In genomic region chr1:45769261-45769932, GRCh38 we compare ENCODE assay signal across 12 cellular contexts. TPM values are rescaled to one million over a fixed set of nuclear protein-coding genes. Genes with fewer than 3 reads are reported as not detected.
DNase-seq lines count a peak whose midpoint lies in the region; ATAC-seq and TF ChIP-seq lines count a peak whose summit lies in the region.
"Had no signal": no experiment of that assay in that cellular context is flagged by ENCODE, and none has a peak within 500 bp of the region (broad histone marks: within the 10 kb centered on the region; RNA-seq: fewer than 3 reads in every experiment).

No MANE protein-coding gene starts in this region.

- no peaks in the 10 kb centered on the region for H3K27me3 ChIP-seq in H7 (ENCODE audit: control insufficient read depth, insufficient read depth, low read length)
- no peaks in the 10 kb centered on the region for H3K27me3 ChIP-seq in endodermal cell (ENCODE audit: control insufficient read depth, insufficient read depth, low read length, poor library complexity, severe bottlenecking)
- H3K27me3 ChIP-seq: suprapubic skin had no signal

- no peaks in the 10 kb centered on the region for H3K36me3 ChIP-seq in H7 (replicated peaks; ENCODE audit: control insufficient read depth, insufficient read depth, low read length)
- no peaks in the 10 kb centered on the region for H3K36me3 ChIP-seq in endodermal cell (ENCODE audit: control insufficient read depth, insufficient read depth, low read length)
- H3K36me3 ChIP-seq: suprapubic skin had no signal

- H3K9ac ChIP-seq in endodermal cell (ENCODE audit: extremely low read depth, low read length, poor library complexity, severe bottlenecking), result no peak overlapping the region

- no peaks in the 10 kb centered on the region for H3K9me3 ChIP-seq in endodermal cell (ENCODE audit: control insufficient read depth, low read length)
- H3K9me3 ChIP-seq: suprapubic skin had no signal

- H3K4me3 Mint-ChIP-seq in endodermal cell, result no peak overlapping the region
- H3K4me3 Mint-ChIP-seq in osteocyte (ENCODE audit: unreplicated experiment), result no peak overlapping the region
- no peak overlapping the region for H3K4me3 Mint-ChIP-seq in activated naive CD8-positive, alpha-beta T cell treated with anti-CD3 and anti-CD28 coated beads for 36 hours
- no peak overlapping the region for H3K4me3 Mint-ChIP-seq in activated naive CD8-positive, alpha-beta T cell treated with anti-CD3 and anti-CD28 coated beads, Interleukin-2, amount 50 U/mL, for 24 hours
- H3K4me3 Mint-ChIP-seq: T-helper 17 cell had no signal

- no peak for ATAC-seq in activated naive CD8-positive, alpha-beta T cell treated with anti-CD3 and anti-CD28 coated beads, Interleukin-2, amount 50 U/mL, for 24 hours
- ATAC-seq: T-helper 17 cell had no signal

- H3K27me3 Mint-ChIP-seq in endodermal cell (ENCODE audit: insufficient read depth) (no peaks in the 10 kb centered on the region), osteocyte (ENCODE audit: unreplicated experiment) (no peaks in the 10 kb centered on the region)
- no peaks in the 10 kb centered on the region for H3K27me3 Mint-ChIP-seq in activated naive CD8-positive, alpha-beta T cell treated with anti-CD3 and anti-CD28 coated beads for 36 hours
- H3K27me3 Mint-ChIP-seq in activated naive CD8-positive, alpha-beta T cell treated with anti-CD3 and anti-CD28 coated beads, Interleukin-2, amount 50 U/mL, for 24 hours, result no peaks in the 10 kb centered on the region
- H3K27me3 Mint-ChIP-seq: T-helper 17 cell had no signal

- H3K27ac Mint-ChIP-seq in endodermal cell (no peak overlapping the region), osteocyte (ENCODE audit: unreplicated experiment) (peak overlapping the region; percentile 19)
- H3K27ac Mint-ChIP-seq in activated naive CD8-positive, alpha-beta T cell treated with anti-CD3 and anti-CD28 coated beads for 36 hours, result no peak overlapping the region
- H3K27ac Mint-ChIP-seq in activated naive CD8-positive, alpha-beta T cell treated with anti-CD3 and anti-CD28 coated beads, Interleukin-2, amount 50 U/mL, for 24 hours, result no peak overlapping the region
- H3K27ac Mint-ChIP-seq: T-helper 17 cell had no signal

- H3K4me1 ChIP-seq in endodermal cell (ENCODE audit: control insufficient read depth, insufficient read depth, low read length), result no peaks in the 10 kb centered on the region
- H3K4me1 ChIP-seq: suprapubic skin had no signal

- H3K9me3 Mint-ChIP-seq in endodermal cell (peaks cover 3% of the 10 kb centered on the region), osteocyte (ENCODE audit: unreplicated experiment) (no peaks in the 10 kb centered on the region)
- no peaks in the 10 kb centered on the region for H3K9me3 Mint-ChIP-seq in activated naive CD8-positive, alpha-beta T cell treated with anti-CD3 and anti-CD28 coated beads for 36 hours
- H3K9me3 Mint-ChIP-seq in activated naive CD8-positive, alpha-beta T cell treated with anti-CD3 and anti-CD28 coated beads, Interleukin-2, amount 50 U/mL, for 24 hours, result no peaks in the 10 kb centered on the region

- 44 to 73% methylated on average over 1 to 4 of the region's 4 CpGs for WGBS in endodermal cell (ENCODE audit: insufficient coverage in 1 of 2, insufficient read length in 1 of 2), 2 experiments

- H3K4me1 Mint-ChIP-seq in endodermal cell (no peaks in the 10 kb centered on the region), osteocyte (ENCODE audit: unreplicated experiment) (peaks cover 16% of the 10 kb centered on the region)
- H3K4me1 Mint-ChIP-seq in activated naive CD8-positive, alpha-beta T cell treated with anti-CD3 and anti-CD28 coated beads for 36 hours, result no peaks in the 10 kb centered on the region
- no peaks in the 10 kb centered on the region for H3K4me1 Mint-ChIP-seq in activated naive CD8-positive, alpha-beta T cell treated with anti-CD3 and anti-CD28 coated beads, Interleukin-2, amount 50 U/mL, for 24 hours
- H3K4me1 Mint-ChIP-seq: T-helper 17 cell had no signal

- no peak overlapping the region for H3K4me3 ChIP-seq in H7 (ENCODE audit: insufficient read depth, low read depth, low read length)
- no peak overlapping the region for H3K4me3 ChIP-seq in endodermal cell (ENCODE audit: low read length)
- H3K4me3 ChIP-seq: coronary artery, suprapubic skin had no signal

- DNase-seq in H7 (peak; percentile 44), NCI-H69 (lab: John Stamatoyannopoulos, UW) (peak; percentile 3), endodermal cell (peak; percentile 53), osteocyte (ENCODE audit: extremely low spot score, unreplicated experiment) (no peak), NCI-H146 (lab: John Stamatoyannopoulos, UW) (no peak)
- no peak for DNase-seq in activated naive CD8-positive, alpha-beta T cell treated with anti-CD3 and anti-CD28 coated beads for 36 hours
- no peak for DNase-seq in activated naive CD8-positive, alpha-beta T cell treated with anti-CD3 and anti-CD28 coated beads, Interleukin-2, amount 50 U/mL, for 24 hours
- DNase-seq: activated CD8-positive, alpha-beta memory T cell treated with anti-CD3 and anti-CD28 coated beads, Interleukin-2, amount 50 U/mL, for 48 hours; NCI-H446 treated with DMSO at 0.1 percent for 48 hours; T-helper 17 cell had no signal

- no peak overlapping the region for H3K27ac ChIP-seq in endodermal cell (ENCODE audit: low read depth, low read length)
- H3K27ac ChIP-seq: coronary artery, suprapubic skin had no signal

- H3K36me3 Mint-ChIP-seq in endodermal cell (ENCODE audit: low read depth), result no peaks in the 10 kb centered on the region
- no peaks in the 10 kb centered on the region for H3K36me3 Mint-ChIP-seq in osteocyte (ENCODE audit: unreplicated experiment)
- no peaks in the 10 kb centered on the region for H3K36me3 Mint-ChIP-seq in activated naive CD8-positive, alpha-beta T cell treated with anti-CD3 and anti-CD28 coated beads for 36 hours
- H3K36me3 Mint-ChIP-seq in activated naive CD8-positive, alpha-beta T cell treated with anti-CD3 and anti-CD28 coated beads, Interleukin-2, amount 50 U/mL, for 24 hours (ENCODE audit: low read depth), result no peaks in the 10 kb centered on the region

- TF ChIP-seq CTCF in endodermal cell (conservative IDR thresholded peaks at IDR 0.05) (no peak), osteocyte (IDR thresholded peaks at IDR 0.05) (no peak)

RNA-seq across cellular contexts. Expression of gene IPP, which starts 18.9 kb away (rescaled TPM):
- total RNA-seq in H7 (2014; rRNA removed; shearing (Covaris generic)), result 5.8 and 6.8 TPM in 2 replicates
- 10 to 100 TPM; 14.9 to 18.6 TPM for total RNA-seq in endodermal cell
- polyA plus RNA-seq in endodermal cell (2013, experiment 1 of 2), result 16.8 TPM
- 17.6 TPM for polyA plus RNA-seq in endodermal cell (2013, experiment 2 of 2)
- total RNA-seq in osteocyte, result 21.9 and 24.9 TPM in 2 replicates
- total RNA-seq in activated naive CD8-positive, alpha-beta T cell treated with anti-CD3 and anti-CD28 coated beads for 36 hours, result 10 to 100 TPM; 12.7 to 16.7 TPM

RNA-seq across cellular contexts. Expression of gene MAST2, which starts 34.0 kb away (rescaled TPM):
- 31.8 and 51.0 TPM in 2 replicates for total RNA-seq in H7 (2014; rRNA removed; shearing (Covaris generic))
- total RNA-seq in endodermal cell, result 10 to 100 TPM; 46.3 to 60.7 TPM
- 40.3 TPM for polyA plus RNA-seq in endodermal cell (2013, experiment 1 of 2)
- polyA plus RNA-seq in endodermal cell (2013, experiment 2 of 2), result 40.2 TPM
- 63.9 and 65.4 TPM in 2 replicates for total RNA-seq in osteocyte
- 10 to 100 TPM; 19.0 to 22.5 TPM for total RNA-seq in activated naive CD8-positive, alpha-beta T cell treated with anti-CD3 and anti-CD28 coated beads for 36 hours

Comparison
In these comparisons a context has a peak if more than half of its experiments do, and no peak if none do; other contexts are left out.
1. DNase-seq: peak in H7 (single experiment), NCI-H69 (single experiment) and endodermal cell (single experiment); none in osteocyte (single experiment), NCI-H146 (single experiment), activated naive CD8-positive, alpha-beta T cell treated with anti-CD3 and anti-CD28 coated beads for 36 hours (single experiment) and activated naive CD8-positive, alpha-beta T cell treated with anti-CD3 and anti-CD28 coated beads, Interleukin-2, amount 50 U/mL, for 24 hours (single experiment).